ENCODE assay signal across 14 cellular contexts in the genomic region with DNA sequence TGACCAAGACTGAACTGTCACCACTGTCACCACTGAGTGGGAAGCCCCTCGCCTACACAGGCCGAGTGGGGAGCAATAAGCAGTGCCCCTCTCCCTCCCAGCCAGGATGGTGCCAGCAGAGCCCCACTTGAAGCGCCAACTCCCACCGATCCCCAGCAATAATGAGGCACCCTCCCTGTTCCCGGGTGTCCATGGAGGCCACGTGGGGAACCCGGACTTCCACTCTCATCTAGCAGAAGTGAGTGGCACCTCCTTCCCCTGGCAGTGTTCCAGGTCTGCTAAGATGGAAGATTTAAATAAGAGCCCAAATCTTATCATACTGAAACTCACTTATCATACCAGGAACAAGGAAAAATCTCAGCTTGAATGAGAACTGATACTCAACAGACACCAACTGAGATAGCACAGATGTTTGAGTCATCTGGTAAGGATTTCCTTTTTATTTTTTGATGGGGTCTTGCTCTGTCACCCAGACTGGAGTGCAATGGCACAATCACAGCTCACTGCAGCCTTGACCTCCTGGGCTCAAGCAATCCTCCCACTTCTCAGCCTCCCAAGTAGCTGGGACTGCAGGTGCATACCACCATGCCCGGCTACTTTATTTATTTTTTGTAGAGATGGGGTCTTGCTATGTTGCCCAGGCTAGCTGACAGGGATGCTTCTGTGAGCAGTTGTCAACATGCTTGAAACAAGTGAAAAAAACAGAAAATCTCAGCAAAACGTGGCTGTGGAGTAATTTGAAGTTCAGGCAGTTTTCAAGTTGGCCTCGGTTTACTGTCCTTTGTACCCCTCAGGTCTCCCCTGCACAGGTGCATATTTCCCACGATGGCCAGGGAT.
"Had no signal": no experiment of that assay in that cellular context is flagged by ENCODE, and none has a peak within 500 bp of the region (broad histone marks: within the 10 kb centered on the region; RNA-seq: fewer than 3 reads in every experiment).

No MANE protein-coding gene starts in this region.

- H3K36me3 Mint-ChIP-seq: activated naive CD8-positive, alpha-beta T cell treated with anti-CD3 and anti-CD28 coated beads for 36 hours had no signal

- ATAC-seq: activated CD4-positive, alpha-beta T cell treated with anti-CD3 and anti-CD28 coated beads for 36 hours; stimulated activated naive CD8-positive, alpha-beta T cell treated with anti-CD3 and anti-CD28 coated beads, Interleukin-15, amount 100 ng/mL, for 72 hours had no signal

- H3K4me3 Mint-ChIP-seq: activated CD4-positive, alpha-beta memory T cell treated with anti-CD3 and anti-CD28 coated beads, Interleukin-2, amount 10 ng/mL, durations not matched to agents 7 days and 5 days; activated CD4-positive, alpha-beta T cell treated with anti-CD3 and anti-CD28 coated beads for 36 hours; activated naive CD8-positive, alpha-beta T cell treated with anti-CD3 and anti-CD28 coated beads for 36 hours; endodermal cell; stimulated activated naive CD8-positive, alpha-beta T cell treated with anti-CD3 and anti-CD28 coated beads, Interleukin-15, amount 100 ng/mL, for 72 hours had no signal

- H3K27me3 Mint-ChIP-seq: activated naive CD8-positive, alpha-beta T cell treated with anti-CD3 and anti-CD28 coated beads for 36 hours had no signal

- H3K4me1 Mint-ChIP-seq: activated CD4-positive, alpha-beta memory T cell treated with anti-CD3 and anti-CD28 coated beads, Interleukin-2, amount 10 ng/mL, durations not matched to agents 7 days and 5 days; activated CD4-positive, alpha-beta T cell treated with anti-CD3 and anti-CD28 coated beads for 36 hours; activated naive CD8-positive, alpha-beta T cell treated with anti-CD3 and anti-CD28 coated beads for 36 hours; endodermal cell; stimulated activated naive CD8-positive, alpha-beta T cell treated with anti-CD3 and anti-CD28 coated beads, Interleukin-15, amount 100 ng/mL, for 72 hours had no signal

- H3K27ac Mint-ChIP-seq: activated CD4-positive, alpha-beta memory T cell treated with anti-CD3 and anti-CD28 coated beads, Interleukin-2, amount 10 ng/mL, durations not matched to agents 7 days and 5 days; activated CD4-positive, alpha-beta T cell treated with anti-CD3 and anti-CD28 coated beads for 36 hours; activated naive CD8-positive, alpha-beta T cell treated with anti-CD3 and anti-CD28 coated beads for 36 hours; endodermal cell had no signal

- H3K27me3 ChIP-seq: breast epithelium, ovary had no signal

- H3K27ac ChIP-seq: breast epithelium, ovary, thoracic aorta had no signal

- H3K9me3 Mint-ChIP-seq: activated CD4-positive, alpha-beta memory T cell treated with anti-CD3 and anti-CD28 coated beads, Interleukin-2, amount 10 ng/mL, durations not matched to agents 7 days and 5 days; activated naive CD8-positive, alpha-beta T cell treated with anti-CD3 and anti-CD28 coated beads for 36 hours; stimulated activated naive CD8-positive, alpha-beta T cell treated with anti-CD3 and anti-CD28 coated beads, Interleukin-15, amount 100 ng/mL, for 72 hours had no signal

- DNase-seq: activated CD4-positive, alpha-beta memory T cell treated with anti-CD3 and anti-CD28 coated beads, Interleukin-2, amount 10 ng/mL, durations not matched to agents 7 days and 5 days; activated CD4-positive, alpha-beta T cell treated with anti-CD3 and anti-CD28 coated beads for 36 hours; activated gamma-delta T cell; activated naive CD8-positive, alpha-beta T cell treated with anti-CD3 and anti-CD28 coated beads for 36 hours; activated T-cell treated with anti-CD3 and anti-CD28 coated beads, Interleukin-2, amount 50 U/mL, for 48 hours; aorta; endodermal cell; erythroblast; ovary; stimulated activated CD4-positive, alpha-beta T cell treated with anti-CD3 and anti-CD28 coated beads, Interleukin-4, amount 100 ng/mL, for 24 hours; stimulated activated naive CD8-positive, alpha-beta T cell treated with anti-CD3 and anti-CD28 coated beads, Interleukin-15, amount 100 ng/mL, for 72 hours had no signal

- H3K4me3 ChIP-seq: breast epithelium, ovary, thoracic aorta had no signal

- H3K4me1 ChIP-seq: breast epithelium had no signal

- H3K36me3 ChIP-seq: breast epithelium, ovary, thoracic aorta had no signal

- H3K9me3 ChIP-seq: breast epithelium, ovary, thoracic aorta had no signal

- FAIRE-seq: urothelium cell line had no signal
